13 cellular contexts compared by ENCODE assay signal in genomic region chr4:148030486-148030885, GRCh38.
DNase-seq lines count a peak whose midpoint lies in the region; ATAC-seq and TF ChIP-seq lines count a peak whose summit lies in the region.
"Had no signal": no experiment of that assay in that cellular context is flagged by ENCODE, and none has a peak within 500 bp of the region (broad histone marks: within the 10 kb centered on the region; RNA-seq: fewer than 3 reads in every experiment).

No MANE protein-coding gene starts in this region.

- H3K36me3 ChIP-seq in adipocyte (ENCODE audit: control insufficient read depth, insufficient read depth, low read length, severe bottlenecking): no peaks in the 10 kb centered on the region
- no peaks in the 10 kb centered on the region for H3K36me3 ChIP-seq in left ventricle myocardium inferior
- no peaks in the 10 kb centered on the region for H3K36me3 ChIP-seq in Karpas-422 (ENCODE audit: insufficient read depth, low read length)
- H3K36me3 ChIP-seq: suprapubic skin had no signal

- no peaks in the 10 kb centered on the region for H3K9me2 ChIP-seq in Karpas-422 (replicated peaks; ENCODE audit: insufficient read depth, low read length)

- H3K27me3 ChIP-seq in adipocyte (replicated peaks; ENCODE audit: control insufficient read depth, insufficient read depth, low read length) (no peaks in the 10 kb centered on the region), left ventricle myocardium inferior (ENCODE audit: low read depth) (no peaks in the 10 kb centered on the region), Karpas-422 (ENCODE audit: low read length) (no peaks in the 10 kb centered on the region)
- H3K27me3 ChIP-seq: suprapubic skin had no signal

- H3K4me3 ChIP-seq in AG09309 (ENCODE audit: control insufficient read depth, low read depth, low read length) (no peak overlapping the region), adipocyte (ENCODE audit: low read length) (no peak overlapping the region), left ventricle myocardium inferior (no peak overlapping the region), Karpas-422 (ENCODE audit: low read length) (no peak overlapping the region)
- H3K4me3 ChIP-seq: suprapubic skin had no signal

- H3K27ac ChIP-seq in left ventricle myocardium inferior (replicated peaks): peak overlapping the region; percentile 33
- H3K27ac ChIP-seq in Karpas-422 (ENCODE audit: low read length): no peak overlapping the region
- H3K27ac ChIP-seq: suprapubic skin had no signal

- H3K4me1 ChIP-seq in adipocyte (ENCODE audit: control insufficient read depth, insufficient read depth, low read length): peaks cover 17% of the 10 kb centered on the region
- peaks cover 50% of the 10 kb centered on the region for H3K4me1 ChIP-seq in left ventricle myocardium inferior
- peaks cover 8% of the 10 kb centered on the region for H3K4me1 ChIP-seq in Karpas-422 (ENCODE audit: low read length)

- H3K4me2 ChIP-seq in Karpas-422 (ENCODE audit: low read depth, low read length, poor library complexity, severe bottlenecking): no peak overlapping the region

- no peaks in the 10 kb centered on the region for H3K79me2 ChIP-seq in Karpas-422 (ENCODE audit: low read length)

- H3K9ac ChIP-seq in adipocyte (ENCODE audit: low read length) (no peak overlapping the region), Karpas-422 (ENCODE audit: low read length) (no peak overlapping the region)

- peak; percentile 65 for DNase-seq in AG09309 (ENCODE audit: low read depth)
- peak; percentile 84 for DNase-seq in adipocyte (ENCODE audit: low read depth)
- DNase-seq in left ventricle myocardium inferior: no peak
- no peak for DNase-seq in nucleus accumbens (lab: John Stamatoyannopoulos, UW)
- no peak for DNase-seq in NK-92 (lab: John Stamatoyannopoulos, UW; ENCODE audit: unreplicated experiment)
- no peak for DNase-seq in Karpas-422
- DNase-seq: activated naive CD8-positive, alpha-beta T cell treated with anti-CD3 and anti-CD28 coated beads, Interleukin-2, amount 10 ng/mL, durations not matched to agents 7 days and 5 days; CD8-positive, alpha-beta T cell; NCI-H2171 treated with DMSO at 0.1 percent for 48 hours; T1000 had no signal

- ATAC-seq in GM21529 (IDR thresholded peaks at IDR 0.05; ENCODE audit: unreplicated experiment) (peak; percentile 49), HG02973 (IDR thresholded peaks at IDR 0.05; ENCODE audit: unreplicated experiment) (no peak)
- ATAC-seq: CD8-positive, alpha-beta T cell had no signal

- H3K9me3 ChIP-seq in adipocyte (ENCODE audit: control insufficient read depth, low read length): no peaks in the 10 kb centered on the region
- H3K9me3 ChIP-seq in left ventricle myocardium inferior (replicated peaks): peaks cover 11% of the 10 kb centered on the region
- H3K9me3 ChIP-seq in Karpas-422 (ENCODE audit: low read length): no peaks in the 10 kb centered on the region
- H3K9me3 ChIP-seq: suprapubic skin had no signal

- TF ChIP-seq CTCF in AG09309 (IDR thresholded peaks at IDR 0.05; ENCODE audit: control insufficient read depth, insufficient read depth, low read depth, low read length, missing control alignments) (no peak), left ventricle myocardium inferior (IDR thresholded peaks at IDR 0.05; ENCODE audit: borderline replicate concordance) (no peak)

- H4K20me1 ChIP-seq in Karpas-422 (ENCODE audit: insufficient read depth, low read depth, low read length): no peaks in the 10 kb centered on the region

- H2AFZ ChIP-seq in Karpas-422 (ENCODE audit: low read length): no peak overlapping the region

- intact Hi-C loops in left ventricle myocardium inferior (cut with micrococcal nuclease): no loop called here

Comparison
In these comparisons a context has a peak if more than half of its experiments do, and no peak if none do; other contexts are left out.
1. DNase-seq: peak in AG09309 (single experiment) and adipocyte (single experiment); none in left ventricle myocardium inferior (single experiment), nucleus accumbens (0 of 56), NK-92 (single experiment) and Karpas-422 (single experiment).